In the genomic region with DNA sequence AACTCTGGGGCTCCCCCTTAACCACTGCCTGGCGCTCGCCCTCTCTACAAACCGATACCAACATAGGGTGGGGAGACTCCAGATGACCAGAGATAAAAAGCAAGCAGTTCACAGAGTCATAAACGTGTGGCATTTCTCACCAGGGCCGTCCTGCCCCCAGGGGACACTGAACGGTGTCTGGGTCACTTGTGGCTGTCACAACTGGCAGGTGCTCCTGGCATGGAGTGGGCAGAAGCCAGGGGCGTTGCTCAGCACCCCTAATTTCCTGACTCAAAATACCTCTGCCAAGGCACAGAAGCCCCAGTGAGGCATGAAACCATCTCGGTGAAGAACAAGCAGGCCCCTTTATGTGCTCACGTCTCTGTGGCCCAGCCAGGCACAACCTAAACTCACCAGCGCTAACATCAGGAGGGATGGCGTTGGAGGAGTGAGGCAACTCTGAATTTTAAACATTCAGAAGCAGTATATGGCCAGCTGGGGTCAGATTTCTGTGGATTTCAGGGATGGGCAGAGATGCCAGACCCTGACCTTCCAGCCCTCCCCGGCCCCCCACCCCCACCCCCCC, we compare ENCODE assay signal across 9 cellular contexts. TPM values are rescaled to one million over a fixed set of nuclear protein-coding genes. Genes with fewer than 3 reads are reported as not detected.
A peak's percentile ranks its signal among the peaks of the same experiment; 100 is the strongest.
DNase-seq lines count a peak whose midpoint lies in the region; ATAC-seq and TF ChIP-seq lines count a peak whose summit lies in the region.
"Had no signal": no experiment of that assay in that cellular context is flagged by ENCODE, and none has a peak within 500 bp of the region (broad histone marks: within the 10 kb centered on the region; RNA-seq: fewer than 3 reads in every experiment).

No MANE protein-coding gene starts in this region.

- H3K4me1 Mint-ChIP-seq in activated CD8-positive, alpha-beta memory T cell treated with anti-CD3 and anti-CD28 coated beads, Interleukin-2, amount 10 ng/mL, durations not matched to agents 7 days and 5 days = peaks cover 23% of the 10 kb centered on the region
- H3K4me1 Mint-ChIP-seq in WTC11 = peaks cover 3% of the 10 kb centered on the region; the same call in 1 of the 2 replicates
- peaks cover 9% of the 10 kb centered on the region for H3K4me1 Mint-ChIP-seq in glutamatergic neuron (ENCODE audit: low read depth, unreplicated experiment)

- H3K4me1 ChIP-seq in subcutaneous abdominal adipose tissue (ENCODE audit: control insufficient read depth in 5 of 5, insufficient read depth in 5 of 5, low read length in 5 of 5) = peaks cover 3 to 30% (median 28%) of the 10 kb centered on the region in 5 donors
- H3K4me1 ChIP-seq: pancreas had no signal

- no peaks in the 10 kb centered on the region for H3K27me3 Mint-ChIP-seq in activated CD8-positive, alpha-beta memory T cell treated with anti-CD3 and anti-CD28 coated beads, Interleukin-2, amount 10 ng/mL, durations not matched to agents 7 days and 5 days
- H3K27me3 Mint-ChIP-seq in WTC11 (ENCODE audit: low read depth) = peaks cover 2% of the 10 kb centered on the region; the same call in 1 of the 2 replicates
- no peaks in the 10 kb centered on the region for H3K27me3 Mint-ChIP-seq in glutamatergic neuron (ENCODE audit: unreplicated experiment)

- peaks cover 0 to 16% (median 8%) of the 10 kb centered on the region in 5 donors for H3K36me3 ChIP-seq in subcutaneous abdominal adipose tissue (ENCODE audit: control insufficient read depth in 5 of 5, insufficient read depth in 5 of 5, low read length in 5 of 5)
- H3K36me3 ChIP-seq: pancreas had no signal

- H3K4me3 Mint-ChIP-seq in activated CD8-positive, alpha-beta memory T cell treated with anti-CD3 and anti-CD28 coated beads, Interleukin-2, amount 10 ng/mL, durations not matched to agents 7 days and 5 days = peak overlapping the region; percentile 85
- H3K4me3 Mint-ChIP-seq in WTC11 (peak overlapping the region; percentile 35; the same call in 1 of the 2 replicates), glutamatergic neuron (ENCODE audit: unreplicated experiment) (peak overlapping the region; percentile 82)

- CTCF ChIA-PET in activated CD8-positive, alpha-beta memory T cell treated with anti-CD3 and anti-CD28 coated beads, Interleukin-2, amount 10 ng/mL, durations not matched to agents 7 days and 5 days (lab: Charles Lee) = interaction anchor here (1.2 to 3.0 kb wide), 4 partner anchors 26 to 36 kb away, joined by 4 to 20 read pairs (median 12); no protein-coding TSS in a partner anchor
- CTCF ChIA-PET in WTC11 (lab: Charles Lee) = interaction anchor here (0.6 to 3.0 kb wide), 5 partner anchors 9 to 154 kb away, joined by 3 to 22 read pairs (median 5); no protein-coding TSS in a partner anchor

- TF ChIP-seq CTCF in WTC11 (IDR thresholded peaks at IDR 0.05) = no peak
- TF ChIP-seq CTCF in glutamatergic neuron (IDR thresholded peaks at IDR 0.05; ENCODE audit: partially characterized antibody, unreplicated experiment) = no peak

- H3K36me3 Mint-ChIP-seq in activated CD8-positive, alpha-beta memory T cell treated with anti-CD3 and anti-CD28 coated beads, Interleukin-2, amount 10 ng/mL, durations not matched to agents 7 days and 5 days = no peaks in the 10 kb centered on the region
- no peaks in the 10 kb centered on the region for H3K36me3 Mint-ChIP-seq in WTC11
- no peaks in the 10 kb centered on the region for H3K36me3 Mint-ChIP-seq in glutamatergic neuron (ENCODE audit: unreplicated experiment)

- no peak for ATAC-seq in activated CD8-positive, alpha-beta memory T cell treated with anti-CD3 and anti-CD28 coated beads, Interleukin-2, amount 10 ng/mL, durations not matched to agents 7 days and 5 days
- ATAC-seq in WTC11 = no peak
- ATAC-seq in HG02571 (IDR thresholded peaks at IDR 0.05; ENCODE audit: unreplicated experiment) = no peak
- ATAC-seq in HG02885 (IDR thresholded peaks at IDR 0.05; ENCODE audit: poor library complexity, unreplicated experiment) = no peak

- H3K27me3 ChIP-seq in subcutaneous abdominal adipose tissue (ENCODE audit: control insufficient read depth in 5 of 5, insufficient read depth in 4 of 5, low read length in 5 of 5) = no peaks in the 10 kb centered on the region
- H3K27me3 ChIP-seq: pancreas had no signal

- H3K9me3 ChIP-seq in subcutaneous abdominal adipose tissue (ENCODE audit: control insufficient read depth in 5 of 5, low read length in 5 of 5) = no peaks in the 10 kb centered on the region
- H3K9me3 ChIP-seq: pancreas had no signal

- no peak overlapping the region for H3K27ac Mint-ChIP-seq in activated CD8-positive, alpha-beta memory T cell treated with anti-CD3 and anti-CD28 coated beads, Interleukin-2, amount 10 ng/mL, durations not matched to agents 7 days and 5 days
- H3K27ac Mint-ChIP-seq in WTC11 (no peak overlapping the region), glutamatergic neuron (ENCODE audit: unreplicated experiment) (peak overlapping the region; percentile 62)

- peak overlapping the region in 2 of 5 donors; percentile 26 to 58 for H3K9ac ChIP-seq in subcutaneous abdominal adipose tissue (ENCODE audit: low read length in 5 of 5)

- peak overlapping the region in 1 of 5 donors; percentile 17 for H3K4me3 ChIP-seq in subcutaneous abdominal adipose tissue (ENCODE audit: low read depth in 1 of 5, low read length in 5 of 5)

- H3K27ac ChIP-seq in subcutaneous abdominal adipose tissue (ENCODE audit: low read depth, low read length) = peak overlapping the region; percentile 23

- DNase-seq in activated CD8-positive, alpha-beta memory T cell treated with anti-CD3 and anti-CD28 coated beads, Interleukin-2, amount 10 ng/mL, durations not matched to agents 7 days and 5 days = no peak
- no peak for DNase-seq in activated CD8-positive, alpha-beta memory T cell treated with anti-CD3 and anti-CD28 coated beads for 24 hours
- no peak for DNase-seq in WTC11 (ENCODE audit: low spot score)
- no peak for DNase-seq in glutamatergic neuron
- no peak for DNase-seq in anterior cingulate cortex (lab: John Stamatoyannopoulos, UW)

- POLR2A ChIA-PET in WTC11 (lab: Charles Lee) = no interaction called here

- H3K9me3 Mint-ChIP-seq in activated CD8-positive, alpha-beta memory T cell treated with anti-CD3 and anti-CD28 coated beads, Interleukin-2, amount 10 ng/mL, durations not matched to agents 7 days and 5 days (ENCODE audit: low read depth) = no peaks in the 10 kb centered on the region
- H3K9me3 Mint-ChIP-seq in WTC11 = peaks cover 11% of the 10 kb centered on the region
- peaks cover 10% of the 10 kb centered on the region for H3K9me3 Mint-ChIP-seq in glutamatergic neuron (ENCODE audit: unreplicated experiment)

TF ChIP-seq in WTC11, 78 proteins besides CTCF, POLR2A, EP300 and RAD21 (continues in another document):
- TF ChIP-seq NR3C1 (CRISPR knock-in tag; conservative IDR thresholded peaks at IDR 0.05; ENCODE audit: low read depth) (no peak), ATF1 (CRISPR knock-in tag; IDR thresholded peaks at IDR 0.05) (no peak), NR1H2 (CRISPR knock-in tag; IDR thresholded peaks at IDR 0.05) (no peak), ZNF416 (CRISPR knock-in tag; IDR thresholded peaks at IDR 0.05) (no peak), ZNF138 (CRISPR knock-in tag; conservative IDR thresholded peaks at IDR 0.05) (no peak), ZNF121 (CRISPR knock-in tag; IDR thresholded peaks at IDR 0.05) (no peak), ETV6 (CRISPR knock-in tag; IDR thresholded peaks at IDR 0.05) (no peak)
- TF ChIP-seq, protein P1, sequence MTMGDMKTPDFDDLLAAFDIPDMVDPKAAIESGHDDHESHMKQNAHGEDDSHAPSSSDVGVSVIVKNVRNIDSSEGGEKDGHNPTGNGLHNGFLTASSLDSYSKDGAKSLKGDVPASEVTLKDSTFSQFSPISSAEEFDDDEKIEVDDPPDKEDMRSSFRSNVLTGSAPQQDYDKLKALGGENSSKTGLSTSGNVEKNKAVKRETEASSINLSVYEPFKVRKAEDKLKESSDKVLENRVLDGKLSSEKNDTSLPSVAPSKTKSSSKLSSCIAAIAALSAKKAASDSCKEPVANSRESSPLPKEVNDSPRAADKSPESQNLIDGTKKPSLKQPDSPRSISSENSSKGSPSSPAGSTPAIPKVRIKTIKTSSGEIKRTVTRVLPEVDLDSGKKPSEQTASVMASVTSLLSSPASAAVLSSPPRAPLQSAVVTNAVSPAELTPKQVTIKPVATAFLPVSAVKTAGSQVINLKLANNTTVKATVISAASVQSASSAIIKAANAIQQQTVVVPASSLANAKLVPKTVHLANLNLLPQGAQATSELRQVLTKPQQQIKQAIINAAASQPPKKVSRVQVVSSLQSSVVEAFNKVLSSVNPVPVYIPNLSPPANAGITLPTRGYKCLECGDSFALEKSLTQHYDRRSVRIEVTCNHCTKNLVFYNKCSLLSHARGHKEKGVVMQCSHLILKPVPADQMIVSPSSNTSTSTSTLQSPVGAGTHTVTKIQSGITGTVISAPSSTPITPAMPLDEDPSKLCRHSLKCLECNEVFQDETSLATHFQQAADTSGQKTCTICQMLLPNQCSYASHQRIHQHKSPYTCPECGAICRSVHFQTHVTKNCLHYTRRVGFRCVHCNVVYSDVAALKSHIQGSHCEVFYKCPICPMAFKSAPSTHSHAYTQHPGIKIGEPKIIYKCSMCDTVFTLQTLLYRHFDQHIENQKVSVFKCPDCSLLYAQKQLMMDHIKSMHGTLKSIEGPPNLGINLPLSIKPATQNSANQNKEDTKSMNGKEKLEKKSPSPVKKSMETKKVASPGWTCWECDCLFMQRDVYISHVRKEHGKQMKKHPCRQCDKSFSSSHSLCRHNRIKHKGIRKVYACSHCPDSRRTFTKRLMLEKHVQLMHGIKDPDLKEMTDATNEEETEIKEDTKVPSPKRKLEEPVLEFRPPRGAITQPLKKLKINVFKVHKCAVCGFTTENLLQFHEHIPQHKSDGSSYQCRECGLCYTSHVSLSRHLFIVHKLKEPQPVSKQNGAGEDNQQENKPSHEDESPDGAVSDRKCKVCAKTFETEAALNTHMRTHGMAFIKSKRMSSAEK (CRISPR knock-in tag; IDR thresholded peaks at IDR 0.05; ENCODE audit: borderline replicate concordance) = no peak

RNA-seq across cellular contexts. Expression of a gene that starts 1.8 kb away (rescaled TPM):
- total RNA-seq in activated CD8-positive, alpha-beta memory T cell treated with anti-CD3 and anti-CD28 coated beads, Interleukin-2, amount 10 ng/mL, durations not matched to agents 7 days and 5 days = 10 to 100 TPM; 23.9 to 37.7 TPM
- 34.0 to 36.2 TPM (median 36.0 TPM) in 3 replicates for total RNA-seq in WTC11 (2021)
- total RNA-seq in glutamatergic neuron (ENCODE audit: unreplicated experiment) = 169 TPM

RNA-seq across cellular contexts. Expression of a gene that starts 9.7 kb away (rescaled TPM):
- total RNA-seq in activated CD8-positive, alpha-beta memory T cell treated with anti-CD3 and anti-CD28 coated beads, Interleukin-2, amount 10 ng/mL, durations not matched to agents 7 days and 5 days = 1 to 10 TPM; 1.0 to 1.3 TPM
- total RNA-seq in WTC11 (2021) (36.2 to 44.0 TPM (median 39.7 TPM) in 3 replicates), glutamatergic neuron (ENCODE audit: unreplicated experiment) (3.1 TPM)

Comparison
In these comparisons a context has a peak if more than half of its experiments do, and no peak if none do; other contexts are left out.
1. H3K4me3 Mint-ChIP-seq: peak in every context shown above with its lines; median percentile 85 in activated CD8-positive, alpha-beta memory T cell treated with anti-CD3 and anti-CD28 coated beads, Interleukin-2, amount 10 ng/mL, durations not matched to agents 7 days and 5 days; 82 in glutamatergic neuron; 35 in WTC11.